ENCODE assay signal across 2 cellular contexts in the genomic region with DNA sequence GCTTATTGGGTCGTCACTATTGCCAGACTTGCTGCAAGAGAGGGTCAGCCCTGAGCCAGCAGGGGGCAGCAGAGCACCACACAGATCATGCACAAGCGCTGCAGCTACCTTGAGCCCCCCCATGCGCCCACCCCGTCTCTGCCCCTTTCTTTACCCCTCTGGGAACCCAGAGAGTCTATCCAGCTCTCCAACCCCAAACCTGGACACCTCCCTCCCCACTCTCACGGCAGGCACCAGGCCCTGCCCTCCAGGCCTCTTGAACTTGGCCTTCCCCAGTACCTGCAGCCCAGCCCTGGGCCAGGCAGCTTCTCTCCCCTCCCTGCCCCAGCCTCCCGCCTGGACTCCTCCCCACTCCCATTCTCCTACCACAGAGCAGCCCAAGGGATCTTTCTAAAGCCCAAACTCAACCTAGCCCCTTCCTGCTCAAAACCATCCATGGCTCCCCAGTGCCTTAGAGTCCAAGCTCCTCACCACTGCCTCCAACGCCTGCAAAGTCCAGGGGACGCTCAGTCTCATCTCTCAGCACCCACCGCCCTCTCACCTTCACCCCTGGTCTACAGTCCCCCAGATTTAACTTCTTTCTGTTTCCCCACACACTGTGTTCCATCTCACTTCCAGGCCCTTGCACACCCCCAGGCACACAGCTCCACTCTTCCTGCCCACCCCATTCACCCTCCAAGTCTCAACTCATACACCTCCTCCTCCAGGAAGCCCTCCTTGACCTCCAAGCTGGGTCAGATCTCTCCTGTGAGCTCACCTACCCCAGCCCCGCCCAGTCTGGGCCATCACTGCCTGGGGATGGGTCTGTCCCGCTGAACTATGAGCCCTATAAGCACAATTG.
A peak's percentile ranks its signal among the peaks of the same experiment; 100 is the strongest.
TF ChIP-seq lines count a peak whose summit lies in the region.

No MANE protein-coding gene starts in this region.

TF ChIP-seq in HEK293T, 16 proteins besides CTCF, POLR2A, EP300 and RAD21 (continued from another document):
- TF ChIP-seq, protein P1, sequence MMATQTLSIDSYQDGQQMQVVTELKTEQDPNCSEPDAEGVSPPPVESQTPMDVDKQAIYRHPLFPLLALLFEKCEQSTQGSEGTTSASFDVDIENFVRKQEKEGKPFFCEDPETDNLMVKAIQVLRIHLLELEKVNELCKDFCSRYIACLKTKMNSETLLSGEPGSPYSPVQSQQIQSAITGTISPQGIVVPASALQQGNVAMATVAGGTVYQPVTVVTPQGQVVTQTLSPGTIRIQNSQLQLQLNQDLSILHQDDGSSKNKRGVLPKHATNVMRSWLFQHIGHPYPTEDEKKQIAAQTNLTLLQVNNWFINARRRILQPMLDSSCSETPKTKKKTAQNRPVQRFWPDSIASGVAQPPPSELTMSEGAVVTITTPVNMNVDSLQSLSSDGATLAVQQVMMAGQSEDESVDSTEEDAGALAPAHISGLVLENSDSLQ (IDR thresholded peaks at IDR 0.05): no peak

TF ChIP-seq in neural cell, 6 proteins besides CTCF, POLR2A, EP300 and RAD21 (continued from another document):
- TF ChIP-seq, protein P2, sequence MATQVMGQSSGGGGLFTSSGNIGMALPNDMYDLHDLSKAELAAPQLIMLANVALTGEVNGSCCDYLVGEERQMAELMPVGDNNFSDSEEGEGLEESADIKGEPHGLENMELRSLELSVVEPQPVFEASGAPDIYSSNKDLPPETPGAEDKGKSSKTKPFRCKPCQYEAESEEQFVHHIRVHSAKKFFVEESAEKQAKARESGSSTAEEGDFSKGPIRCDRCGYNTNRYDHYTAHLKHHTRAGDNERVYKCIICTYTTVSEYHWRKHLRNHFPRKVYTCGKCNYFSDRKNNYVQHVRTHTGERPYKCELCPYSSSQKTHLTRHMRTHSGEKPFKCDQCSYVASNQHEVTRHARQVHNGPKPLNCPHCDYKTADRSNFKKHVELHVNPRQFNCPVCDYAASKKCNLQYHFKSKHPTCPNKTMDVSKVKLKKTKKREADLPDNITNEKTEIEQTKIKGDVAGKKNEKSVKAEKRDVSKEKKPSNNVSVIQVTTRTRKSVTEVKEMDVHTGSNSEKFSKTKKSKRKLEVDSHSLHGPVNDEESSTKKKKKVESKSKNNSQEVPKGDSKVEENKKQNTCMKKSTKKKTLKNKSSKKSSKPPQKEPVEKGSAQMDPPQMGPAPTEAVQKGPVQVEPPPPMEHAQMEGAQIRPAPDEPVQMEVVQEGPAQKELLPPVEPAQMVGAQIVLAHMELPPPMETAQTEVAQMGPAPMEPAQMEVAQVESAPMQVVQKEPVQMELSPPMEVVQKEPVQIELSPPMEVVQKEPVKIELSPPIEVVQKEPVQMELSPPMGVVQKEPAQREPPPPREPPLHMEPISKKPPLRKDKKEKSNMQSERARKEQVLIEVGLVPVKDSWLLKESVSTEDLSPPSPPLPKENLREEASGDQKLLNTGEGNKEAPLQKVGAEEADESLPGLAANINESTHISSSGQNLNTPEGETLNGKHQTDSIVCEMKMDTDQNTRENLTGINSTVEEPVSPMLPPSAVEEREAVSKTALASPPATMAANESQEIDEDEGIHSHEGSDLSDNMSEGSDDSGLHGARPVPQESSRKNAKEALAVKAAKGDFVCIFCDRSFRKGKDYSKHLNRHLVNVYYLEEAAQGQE (IDR thresholded peaks at IDR 0.05; ENCODE audit: borderline replicate concordance): no peak
- TF ChIP-seq MXI1 (conservative IDR thresholded peaks at IDR 0.05; ENCODE audit: poor library complexity, severe bottlenecking) (no peak), SMC3 (conservative IDR thresholded peaks at IDR 0.05; ENCODE audit: poor library complexity) (peak; percentile 69)
TF ChIP-seq in neural cell: peak in this region for 1.
